In genomic region chr20:36152266-36152665, GRCh38 we compare ENCODE assay signal across 26 cellular contexts. TPM values are rescaled to one million over a fixed set of nuclear protein-coding genes. Genes with fewer than 3 reads are reported as not detected.
DNase-seq lines count a peak whose midpoint lies in the region; TF ChIP-seq lines count a peak whose summit lies in the region.
"Had no signal": no experiment of that assay in that cellular context is flagged by ENCODE, and none has a peak within 500 bp of the region (broad histone marks: within the 10 kb centered on the region; RNA-seq: fewer than 3 reads in every experiment).

No MANE protein-coding gene starts in this region.

- H3K4me3 ChIP-seq in testis (no peak overlapping the region), mammary epithelial cell (replicated peaks in 1 of 3; ENCODE audit: insufficient read depth in 1 of 3, low read depth in 2 of 3, low read length in 3 of 3) (no peak overlapping the region)
- H3K4me3 ChIP-seq: esophagus muscularis mucosa, SJSA1, tibial nerve had no signal

- no peak for TF ChIP-seq POLR2A in testis (IDR thresholded peaks at IDR 0.05)

- peaks cover 13% of the 10 kb centered on the region for H3K27me3 Mint-ChIP-seq in brain
- no peaks in the 10 kb centered on the region for H3K27me3 Mint-ChIP-seq in mesothelial cell of epicardium (ENCODE audit: low read depth)

- in situ Hi-C loops in mammary epithelial cell (cut with MboI; ENCODE audit: low sequenced_read_pairs in 2 of 2): loop anchor here in 1 of 2 donors (10.0 kb wide), 1 partner anchor 53 kb away; no protein-coding TSS in a partner anchor

- H3K4me3 Mint-ChIP-seq in brain: peak overlapping the region in 4 of 5 experiments; percentile 57 to 75 (median 66)
- peak overlapping the region; percentile 43 for H3K4me3 Mint-ChIP-seq in mesothelial cell of epicardium
- H3K4me3 Mint-ChIP-seq: activated CD4-positive, alpha-beta T cell treated with anti-CD3 and anti-CD28 coated beads, Interleukin-2, amount 10 ng/mL, durations not matched to agents 24 days and 14 days; T-helper 1 cell treated with Interleukin-12 subunit alpha and Interleukin-12 subunit beta and Interleukin-4 antibody, amounts not matched to agents 30 μg/mL and 1 μg/mL, for 36 hours had no signal

- 28 to 37% methylated on average over 4 of the region's 4 CpGs for WGBS in testis, 2 donors
- WGBS in mammary epithelial cell (ENCODE audit: low coverage, missing lambda C conversion rate): 43% methylated on average over 4 of the region's 4 CpGs

- H2AFZ ChIP-seq in mammary epithelial cell (ENCODE audit: low read depth, low read length): no peak overlapping the region

- no peaks in the 10 kb centered on the region for H3K36me3 ChIP-seq in testis (ENCODE audit: low read depth, missing control alignments)
- H3K36me3 ChIP-seq in mammary epithelial cell (ENCODE audit: insufficient read depth, low read length): no peaks in the 10 kb centered on the region
- H3K36me3 ChIP-seq: esophagus muscularis mucosa, SJSA1, tibial nerve had no signal

- no peaks in the 10 kb centered on the region for H3K79me2 ChIP-seq in mammary epithelial cell (ENCODE audit: insufficient read depth, low read length)

- intact Hi-C loops in testis (cut with DNase I; ENCODE audit: low total_unique reads) (no loop called here), mammary epithelial cell (cut with micrococcal nuclease) (no loop called here)

- H4K20me1 ChIP-seq in mammary epithelial cell (ENCODE audit: insufficient read depth, low read length): no peaks in the 10 kb centered on the region

- peak overlapping the region; percentile 3 to 45 for H3K27ac ChIP-seq in testis
- H3K27ac ChIP-seq in mammary epithelial cell (ENCODE audit: insufficient read depth, low read depth, low read length): no peak overlapping the region
- H3K27ac ChIP-seq: SJSA1, tibial nerve had no signal

- H3K27me3 ChIP-seq in testis (no peaks in the 10 kb centered on the region), mammary epithelial cell (ENCODE audit: insufficient read depth, low read length) (no peaks in the 10 kb centered on the region)
- H3K27me3 ChIP-seq: esophagus muscularis mucosa, SJSA1, tibial nerve had no signal

- H3K9ac ChIP-seq in mammary epithelial cell (ENCODE audit: insufficient read depth, low read length): no peak overlapping the region

- H3K4me2 ChIP-seq in mammary epithelial cell (ENCODE audit: insufficient read depth, low read depth, low read length): no peak overlapping the region

- dilution Hi-C loops in mammary epithelial cell (cut with HindIII; ENCODE audit: low sequenced_read_pairs): no loop called here

- BruUV-seq in mammary epithelial cell (replicated peaks; lab: Mats Ljungman, UMichigan): no TSS peak

- H3K4me1 Mint-ChIP-seq in brain (peaks cover 49% of the 10 kb centered on the region), mesothelial cell of epicardium (peaks cover 23% of the 10 kb centered on the region)

- TF ChIP-seq CTCF in brain (conservative IDR thresholded peaks at IDR 0.05) (no peak), mesothelial cell of epicardium (IDR thresholded peaks at IDR 0.05; ENCODE audit: unreplicated experiment) (no peak), testis (IDR thresholded peaks at IDR 0.05) (no peak), mammary epithelial cell (conservative IDR thresholded peaks at IDR 0.05 in 1 of 2, IDR thresholded peaks at IDR 0.05 in 1 of 2; ENCODE audit: extremely low read depth in 1 of 2, insufficient read depth in 1 of 2, low read depth in 1 of 2, low read length in 2 of 2) (no peak)

- H3K9me3 ChIP-seq in testis (no peaks in the 10 kb centered on the region), mammary epithelial cell (replicated peaks; ENCODE audit: insufficient read depth, low read length) (no peaks in the 10 kb centered on the region)
- H3K9me3 ChIP-seq: esophagus muscularis mucosa, SJSA1, tibial nerve had no signal

- H3K27ac Mint-ChIP-seq in brain (peak overlapping the region; percentile 75 to 90 (median 83)), mesothelial cell of epicardium (no peak overlapping the region)
- H3K27ac Mint-ChIP-seq: activated CD4-positive, alpha-beta T cell treated with anti-CD3 and anti-CD28 coated beads, Interleukin-2, amount 10 ng/mL, durations not matched to agents 24 days and 14 days; activated naive CD4-positive, alpha-beta T cell treated with anti-CD3 and anti-CD28 coated beads, Interleukin-2, amount 50 U/mL, for 72 hours; effector memory CD8-positive, alpha-beta T cell; T-helper 1 cell treated with Interleukin-12 subunit alpha and Interleukin-12 subunit beta and Interleukin-4 antibody, amounts not matched to agents 30 μg/mL and 1 μg/mL, for 36 hours had no signal

- no peaks in the 10 kb centered on the region for H3K36me3 Mint-ChIP-seq in brain
- H3K36me3 Mint-ChIP-seq in mesothelial cell of epicardium: no peaks in the 10 kb centered on the region
- H3K36me3 Mint-ChIP-seq: activated naive CD4-positive, alpha-beta T cell treated with anti-CD3 and anti-CD28 coated beads, Interleukin-2, amount 50 U/mL, for 72 hours; naive thymus-derived CD8-positive, alpha-beta T cell had no signal

- H3K4me1 ChIP-seq in testis (peaks cover 46% of the 10 kb centered on the region), mammary epithelial cell (ENCODE audit: insufficient read depth, low read length) (peaks cover 16% of the 10 kb centered on the region)

- DNase-seq in NCI-H82 (lab: John Stamatoyannopoulos, UW) (peak; percentile 46), NCI-H82 treated with DMSO at 0.1 percent for 48 hours (lab: John Stamatoyannopoulos, UW; ENCODE audit: unreplicated experiment) (no peak), mesothelial cell of epicardium (ENCODE audit: low spot score in 2 of 2, unreplicated experiment in 2 of 2) (no peak), testis (peak; percentile 34), dedifferentiated amniotic fluid mesenchymal stem cell (ENCODE audit: extremely low spot score) (no peak), occipital lobe (lab: John Stamatoyannopoulos, UW) (no peak), mammary epithelial cell (no peak)
- DNase-seq: activated CD4-positive, alpha-beta T cell treated with anti-CD3 and anti-CD28 coated beads, Interleukin-2, amount 10 ng/mL, durations not matched to agents 24 days and 14 days; AML-193; cerebellar nuclear complex; effector memory CD8-positive, alpha-beta T cell; Kasumi-1; kidney glomerular epithelial cell; mesenchymal stem cell; naive thymus-derived CD8-positive, alpha-beta T cell; NCI-H187 treated with DMSO at 0.1 percent for 48 hours; NCI-H226; NK-92 treated with Interleukin-12 subunit alpha and Interleukin-12 subunit beta, amount 100 ng/mL, for 24 hours; small intestine; stimulated activated naive CD4-positive, alpha-beta T cell treated with Interleukin-2 at 50 U/mL for 16 hours had no signal

- H3K9me3 Mint-ChIP-seq in brain (no peaks in the 10 kb centered on the region), mesothelial cell of epicardium (no peaks in the 10 kb centered on the region)
- H3K9me3 Mint-ChIP-seq: activated CD4-positive, alpha-beta T cell treated with anti-CD3 and anti-CD28 coated beads, Interleukin-2, amount 10 ng/mL, durations not matched to agents 24 days and 14 days; activated naive CD4-positive, alpha-beta T cell treated with anti-CD3 and anti-CD28 coated beads, Interleukin-2, amount 50 U/mL, for 72 hours; effector memory CD8-positive, alpha-beta T cell; naive thymus-derived CD8-positive, alpha-beta T cell; T-helper 1 cell treated with Interleukin-12 subunit alpha and Interleukin-12 subunit beta and Interleukin-4 antibody, amounts not matched to agents 30 μg/mL and 1 μg/mL, for 36 hours had no signal

- CTCF ChIA-PET in mammary epithelial cell (lab: Charles Lee; ENCODE audit: low non-redundant PET): interaction anchor here (0.6 kb wide), 1 partner anchor 160 kb away, joined by 3 read pairs; no protein-coding TSS in a partner anchor

RNA-seq across cellular contexts. Expression of gene EPB41L1, which starts 2.3 kb away (rescaled TPM):
- polyA plus RNA-seq in brain (ENCODE audit: insufficient read depth, low read depth, low replicate concordance) (87.6 TPM), testis (ENCODE audit: insufficient read depth, low read depth, low replicate concordance) (49.8 TPM), mammary epithelial cell (8.9 TPM)
- total RNA-seq in mesothelial cell of epicardium (42.8 to 44.3 TPM (median 43.1 TPM) in 3 replicates), testis (10 to 100 TPM; 63.7 to 65.3 TPM), occipital lobe (82.2 TPM), mammary epithelial cell (10 to 100 TPM; 14.4 to 29.7 TPM)
- 27.8 TPM for polyA minus RNA-seq in mammary epithelial cell

Comparison
In these comparisons a context has a peak if more than half of its experiments do, and no peak if none do; other contexts are left out.
1. DNase-seq: peak in NCI-H82 (single experiment) and testis (single experiment); none in NCI-H82 treated with DMSO at 0.1 percent for 48 hours (single experiment), mesothelial cell of epicardium (0 of 2), dedifferentiated amniotic fluid mesenchymal stem cell (single experiment), occipital lobe (single experiment) and mammary epithelial cell (single experiment).